ENCODE assay signal across 20 cellular contexts in genomic region chr3:4600526-4600925, GRCh38.
"Had no signal": no experiment of that assay in that cellular context is flagged by ENCODE, and none has a peak within 500 bp of the region (broad histone marks: within the 10 kb centered on the region; RNA-seq: fewer than 3 reads in every experiment).

No MANE protein-coding gene starts in this region.

- DNase-seq: activated CD4-positive, alpha-beta T cell treated with anti-CD3 and anti-CD28 coated beads for 48 hours; activated CD4-positive, alpha-beta T cell treated with anti-CD3 and anti-CD28 coated beads, Interleukin-2, amount 50 U/mL, for 4 hours; activated CD4-positive, CD25-positive, alpha-beta regulatory T cell treated with anti-CD3 and anti-CD28 coated beads, Interleukin-2, amount 50 U/mL, for 72 hours; activated CD8-positive, alpha-beta memory T cell treated with anti-CD3 and anti-CD28 coated beads, Interleukin-2, amount 10 ng/mL, durations not matched to agents 7 days and 5 days; activated CD8-positive, alpha-beta T cell treated with anti-CD3 and anti-CD28 coated beads, Interleukin-2, amount 10 ng/mL, durations not matched to agents 7 days and 5 days; activated effector memory CD4-positive, alpha-beta T cell treated with anti-CD3 and anti-CD28 coated beads, Interleukin-2, amount 50 U/mL, for 16 hours; activated naive CD4-positive, alpha-beta T cell treated with Interleukin-2 at 50 U/mL for 16 hours; activated naive CD8-positive, alpha-beta T cell treated with anti-CD3 and anti-CD28 coated beads, Interleukin-2, amount 10 ng/mL, durations not matched to agents 7 days and 5 days; activated T-cell treated with anti-CD3 and anti-CD28 coated beads, Interleukin-2, amount 50 U/mL, for 24 hours; amniotic stem cell; NCI-H1105 treated with DMSO at 0.1 percent for 48 hours; NCI-H1436 treated with DMSO at 0.1 percent for 48 hours; NCI-H187; NCI-H2081; NCI-H510A treated with DMSO at 0.1 percent for 48 hours; NCI-H69; SHP77 had no signal

- H3K27ac ChIP-seq: cardiac muscle cell had no signal

- H3K4me1 Mint-ChIP-seq: activated CD8-positive, alpha-beta memory T cell treated with anti-CD3 and anti-CD28 coated beads, Interleukin-2, amount 10 ng/mL, durations not matched to agents 7 days and 5 days had no signal

- H3K27me3 Mint-ChIP-seq: activated CD8-positive, alpha-beta memory T cell treated with anti-CD3 and anti-CD28 coated beads, Interleukin-2, amount 10 ng/mL, durations not matched to agents 7 days and 5 days; activated naive CD8-positive, alpha-beta T cell treated with anti-CD3 and anti-CD28 coated beads, Interleukin-2, amount 10 ng/mL, durations not matched to agents 7 days and 5 days; activated T-cell treated with anti-CD3 and anti-CD28 coated beads, Interleukin-2, amount 50 U/mL, for 24 hours; brain had no signal

- H3K36me3 Mint-ChIP-seq: brain had no signal

- H3K27me3 ChIP-seq: cardiac muscle cell had no signal

- ATAC-seq: activated CD8-positive, alpha-beta memory T cell treated with anti-CD3 and anti-CD28 coated beads, Interleukin-2, amount 10 ng/mL, durations not matched to agents 7 days and 5 days; activated CD8-positive, alpha-beta T cell treated with anti-CD3 and anti-CD28 coated beads, Interleukin-2, amount 10 ng/mL, durations not matched to agents 7 days and 5 days had no signal

- H3K27ac Mint-ChIP-seq: activated CD8-positive, alpha-beta memory T cell treated with anti-CD3 and anti-CD28 coated beads, Interleukin-2, amount 10 ng/mL, durations not matched to agents 7 days and 5 days; activated CD8-positive, alpha-beta T cell treated with anti-CD3 and anti-CD28 coated beads, Interleukin-2, amount 10 ng/mL, durations not matched to agents 7 days and 5 days; activated naive CD8-positive, alpha-beta T cell treated with anti-CD3 and anti-CD28 coated beads, Interleukin-2, amount 10 ng/mL, durations not matched to agents 7 days and 5 days; activated T-cell treated with anti-CD3 and anti-CD28 coated beads, Interleukin-2, amount 50 U/mL, for 24 hours; T-helper 1 cell treated with Interleukin-12 subunit alpha and Interleukin-12 subunit beta and Interleukin-4 antibody, amounts not matched to agents 30 μg/mL and 1 μg/mL, for 36 hours had no signal

- H3K4me3 ChIP-seq: cardiac muscle cell had no signal

- H3K9me3 Mint-ChIP-seq: activated T-cell treated with anti-CD3 and anti-CD28 coated beads, Interleukin-2, amount 50 U/mL, for 24 hours had no signal

- H3K4me3 Mint-ChIP-seq: activated CD8-positive, alpha-beta memory T cell treated with anti-CD3 and anti-CD28 coated beads, Interleukin-2, amount 10 ng/mL, durations not matched to agents 7 days and 5 days; activated CD8-positive, alpha-beta T cell treated with anti-CD3 and anti-CD28 coated beads, Interleukin-2, amount 10 ng/mL, durations not matched to agents 7 days and 5 days; activated naive CD8-positive, alpha-beta T cell treated with anti-CD3 and anti-CD28 coated beads, Interleukin-2, amount 10 ng/mL, durations not matched to agents 7 days and 5 days; activated T-cell treated with anti-CD3 and anti-CD28 coated beads, Interleukin-2, amount 50 U/mL, for 24 hours; brain; T-helper 1 cell treated with Interleukin-12 subunit alpha and Interleukin-12 subunit beta and Interleukin-4 antibody, amounts not matched to agents 30 μg/mL and 1 μg/mL, for 36 hours had no signal
